ENCODE assay signal across 16 cellular contexts in genomic region chr9:137234758-137235423, GRCh38. TPM values are rescaled to one million over a fixed set of nuclear protein-coding genes. Genes with fewer than 3 reads are reported as not detected.
"Had no signal": no experiment of that assay in that cellular context is flagged by ENCODE, and none has a peak within 500 bp of the region (broad histone marks: within the 10 kb centered on the region; RNA-seq: fewer than 3 reads in every experiment).

No MANE protein-coding gene starts in this region.

- H3K4me3 ChIP-seq: ascending aorta, cardiac muscle cell, left ventricle myocardium inferior, pancreas, uterus had no signal

- ATAC-seq: activated naive CD8-positive, alpha-beta T cell treated with anti-CD3 and anti-CD28 coated beads, Interleukin-2, amount 50 U/mL, for 24 hours; pancreas had no signal

- H3K9me3 Mint-ChIP-seq: activated naive CD8-positive, alpha-beta T cell treated with anti-CD3 and anti-CD28 coated beads, Interleukin-2, amount 50 U/mL, for 24 hours had no signal

- DNase-seq: activated CD4-positive, alpha-beta T cell treated with anti-CD3 and anti-CD28 coated beads for 4 hours; activated naive CD4-positive, alpha-beta T cell treated with Interleukin-2 at 50 U/mL for 16 hours; activated naive CD8-positive, alpha-beta T cell treated with anti-CD3 and anti-CD28 coated beads, Interleukin-2, amount 50 U/mL, for 24 hours; head of caudate nucleus; left ventricle myocardium inferior; mesenchymal stem cell; pancreas; stimulated activated CD4-positive, alpha-beta T cell treated with anti-CD3 and anti-CD28 coated beads, Interleukin-4, amount 100 ng/mL, for 24 hours; uterus had no signal

- H3K27ac ChIP-seq: ascending aorta, cardiac muscle cell, esophagus muscularis mucosa, left ventricle myocardium inferior, pancreas, uterus had no signal

- FAIRE-seq: colon, keratinocyte, pancreas had no signal

- H3K27me3 Mint-ChIP-seq: activated naive CD8-positive, alpha-beta T cell treated with anti-CD3 and anti-CD28 coated beads, Interleukin-2, amount 50 U/mL, for 24 hours had no signal

- H3K27me3 ChIP-seq: ascending aorta, cardiac muscle cell, pancreas had no signal

- H3K9me3 ChIP-seq: ascending aorta, esophagus muscularis mucosa, left ventricle myocardium inferior, pancreas, uterus had no signal

- H3K36me3 ChIP-seq: ascending aorta, cardiac muscle cell, esophagus muscularis mucosa, left ventricle myocardium inferior, pancreas, uterus had no signal

- H3K4me3 Mint-ChIP-seq: activated naive CD8-positive, alpha-beta T cell treated with anti-CD3 and anti-CD28 coated beads, Interleukin-2, amount 50 U/mL, for 24 hours had no signal

- H3K27ac Mint-ChIP-seq: activated naive CD8-positive, alpha-beta T cell treated with anti-CD3 and anti-CD28 coated beads, Interleukin-2, amount 50 U/mL, for 24 hours had no signal

RNA-seq across cellular contexts. Expression of gene SLC34A3, which starts 4.2 kb away (rescaled TPM):
- total RNA-seq: ascending aorta, cardiac muscle cell, esophagus muscularis mucosa, fibroblast of villous mesenchyme, left ventricle myocardium inferior had no signal
- polyA plus RNA-seq: cardiac muscle cell, keratinocyte had no signal

RNA-seq across cellular contexts. Expression of gene RNF224, which starts 7.6 kb away (rescaled TPM):
- total RNA-seq: ascending aorta, cardiac muscle cell, esophagus muscularis mucosa, fibroblast of villous mesenchyme, left ventricle myocardium inferior had no signal
- polyA plus RNA-seq: cardiac muscle cell, keratinocyte, neural cell had no signal

RNA-seq across cellular contexts. Expression of gene CYSRT1, which starts 9.9 kb away (rescaled TPM):
- total RNA-seq: ascending aorta had no signal

RNA-seq across cellular contexts. Expression of gene RNF208, which starts 12.9 kb away (rescaled TPM):
- polyA plus RNA-seq: keratinocyte had no signal
